In the genomic region with DNA sequence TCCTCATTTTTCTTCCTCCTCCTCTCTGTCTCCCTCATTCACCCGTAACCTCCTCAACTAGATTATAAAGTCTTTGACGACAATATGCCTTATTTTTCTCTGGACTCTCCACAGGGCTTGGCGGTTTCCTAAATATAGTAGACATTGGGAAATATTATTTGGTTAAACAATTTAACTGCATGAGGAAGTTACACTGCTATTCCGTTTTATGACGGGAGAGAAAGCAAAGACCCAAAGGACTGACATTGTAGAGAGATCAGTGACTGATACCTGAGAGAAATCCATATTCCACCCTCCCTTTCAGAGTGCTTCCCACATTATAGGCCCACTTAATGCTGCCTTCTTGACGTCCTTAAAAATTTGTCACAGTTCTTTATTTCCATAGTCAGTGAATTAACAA, we compare ENCODE assay signal across 21 cellular contexts. TPM values are rescaled to one million over a fixed set of nuclear protein-coding genes. Genes with fewer than 3 reads are reported as not detected.
A peak's percentile ranks its signal among the peaks of the same experiment; 100 is the strongest.
DNase-seq lines count a peak whose midpoint lies in the region; ATAC-seq and TF ChIP-seq lines count a peak whose summit lies in the region.
"Had no signal": no experiment of that assay in that cellular context is flagged by ENCODE, and none has a peak within 500 bp of the region (broad histone marks: within the 10 kb centered on the region; RNA-seq: fewer than 3 reads in every experiment).

No MANE protein-coding gene starts in this region.

- H3K27me3 Mint-ChIP-seq in CD14-positive monocyte (ENCODE audit: low read depth in 3 of 3): peaks cover 0 to 10% (median 2%) of the 10 kb centered on the region in 3 donors
- peaks cover 17% of the 10 kb centered on the region for H3K27me3 Mint-ChIP-seq in activated T-helper 17 cell treated with anti-CD3 and anti-CD28 coated beads, Interleukin-2, amount 50 U/mL, for 72 hours

- DNase-seq in CD14-positive monocyte (ENCODE audit: low spot score): no peak
- DNase-seq in NB4 (ENCODE audit: low read depth): peak; percentile 1
- DNase-seq in colonic mucosa: no peak
- DNase-seq in mucosa of descending colon: no peak
- DNase-seq in vagina (ENCODE audit: extremely low spot score in 2 of 2): no peak
- DNase-seq in foreskin fibroblast: no peak
- DNase-seq: 8988T; CD8-positive, alpha-beta T cell; DMS 273 treated with DMSO at 0.1 percent for 48 hours; DMS53; DND-41; EL; H9; IMR-90 had no signal

- H3K9ac ChIP-seq in colonic mucosa (ENCODE audit: low read depth in 2 of 2, low read length in 2 of 2): peak overlapping the region in 1 of 2 donors; percentile 3
- H3K9ac ChIP-seq: BLaER1 had no signal

- H3K4me3 ChIP-seq in NB4 (ENCODE audit: low read depth, low read length) (no peak overlapping the region), colonic mucosa (no peak overlapping the region), mucosa of descending colon (no peak overlapping the region), vagina (no peak overlapping the region), foreskin fibroblast (ENCODE audit: low read depth in 1 of 2, low read length in 2 of 2) (no peak overlapping the region)
- H3K4me3 ChIP-seq: BLaER1, GM12878 had no signal

- no peaks in the 10 kb centered on the region for H3K27me3 ChIP-seq in colonic mucosa
- no peaks in the 10 kb centered on the region for H3K27me3 ChIP-seq in vagina
- H3K27me3 ChIP-seq: BLaER1 had no signal

- intact Hi-C loops in CD14-positive monocyte (cut with micrococcal nuclease) (no loop called here), colonic mucosa (cut with DNase I) (loop anchor here (5.0 kb wide), 1 partner anchor 72 kb away; no protein-coding TSS in a partner anchor), mucosa of descending colon (cut with DNase I, micrococcal nuclease) (no loop called here), vagina (cut with DNase I) (no loop called here)

- H3K9me3 ChIP-seq in colonic mucosa (no peaks in the 10 kb centered on the region), mucosa of descending colon (no peaks in the 10 kb centered on the region), vagina (no peaks in the 10 kb centered on the region)
- H3K9me3 ChIP-seq: BLaER1 had no signal

- H3K4me1 Mint-ChIP-seq in CD14-positive monocyte: peaks cover 15% of the 10 kb centered on the region
- H3K4me1 Mint-ChIP-seq in activated T-helper 17 cell treated with anti-CD3 and anti-CD28 coated beads, Interleukin-2, amount 50 U/mL, for 72 hours: no peaks in the 10 kb centered on the region

- no peaks in the 10 kb centered on the region for H3K36me3 ChIP-seq in colonic mucosa
- no peaks in the 10 kb centered on the region for H3K36me3 ChIP-seq in mucosa of descending colon (ENCODE audit: low read depth)
- H3K36me3 ChIP-seq in vagina: no peaks in the 10 kb centered on the region
- H3K36me3 ChIP-seq: BLaER1 had no signal

- TF ChIP-seq CTCF in CD14-positive monocyte (IDR thresholded peaks at IDR 0.05): no peak
- no peak for TF ChIP-seq CTCF in NB4 (IDR thresholded peaks at IDR 0.05; ENCODE audit: low read depth, low read length)
- TF ChIP-seq CTCF in colonic mucosa (IDR thresholded peaks at IDR 0.05): no peak
- no peak for TF ChIP-seq CTCF in mucosa of descending colon (IDR thresholded peaks at IDR 0.05)
- no peak for TF ChIP-seq CTCF in vagina (IDR thresholded peaks at IDR 0.05)
- no peak for TF ChIP-seq CTCF in foreskin fibroblast (IDR thresholded peaks at IDR 0.05; ENCODE audit: low read depth, low read length)

- H3K4me3 Mint-ChIP-seq in CD14-positive monocyte: peak overlapping the region; percentile 4 to 83
- H3K4me3 Mint-ChIP-seq in activated T-helper 17 cell treated with anti-CD3 and anti-CD28 coated beads, Interleukin-2, amount 50 U/mL, for 72 hours: no peak overlapping the region
- H3K4me3 Mint-ChIP-seq: CD8-positive, alpha-beta T cell; H9 had no signal

- H3K27ac Mint-ChIP-seq in CD14-positive monocyte: peak overlapping the region in 2 of 7 donors; percentile 10 to 15
- H3K27ac Mint-ChIP-seq in activated T-helper 17 cell treated with anti-CD3 and anti-CD28 coated beads, Interleukin-2, amount 50 U/mL, for 72 hours: no peak overlapping the region
- H3K27ac Mint-ChIP-seq: CD8-positive, alpha-beta T cell; H9 had no signal

- ATAC-seq in mucosa of descending colon: peak; percentile 75
- no peak for ATAC-seq in activated T-helper 17 cell treated with anti-CD3 and anti-CD28 coated beads, Interleukin-2, amount 50 U/mL, for 72 hours (replicated peaks)
- ATAC-seq: CD8-positive, alpha-beta T cell; GM12878 had no signal

- no peaks in the 10 kb centered on the region for H3K4me1 ChIP-seq in colonic mucosa
- peaks cover 8% of the 10 kb centered on the region for H3K4me1 ChIP-seq in mucosa of descending colon (ENCODE audit: low read depth)
- no peaks in the 10 kb centered on the region for H3K4me1 ChIP-seq in vagina
- H3K4me1 ChIP-seq: BLaER1 had no signal

- no peaks in the 10 kb centered on the region for H3K36me3 Mint-ChIP-seq in CD14-positive monocyte
- no peaks in the 10 kb centered on the region for H3K36me3 Mint-ChIP-seq in activated T-helper 17 cell treated with anti-CD3 and anti-CD28 coated beads, Interleukin-2, amount 50 U/mL, for 72 hours (ENCODE audit: low read depth)
- H3K36me3 Mint-ChIP-seq: CD8-positive, alpha-beta T cell had no signal

- H3K9me3 Mint-ChIP-seq in CD14-positive monocyte: peaks cover 0 to 2% (median 0%) of the 10 kb centered on the region in 7 donors
- no peaks in the 10 kb centered on the region for H3K9me3 Mint-ChIP-seq in activated T-helper 17 cell treated with anti-CD3 and anti-CD28 coated beads, Interleukin-2, amount 50 U/mL, for 72 hours
- H3K9me3 Mint-ChIP-seq: CD8-positive, alpha-beta T cell; H9 had no signal

- no peak for TF ChIP-seq POLR2A in NB4 (IDR thresholded peaks at IDR 0.05; ENCODE audit: extremely low read depth, insufficient read length)
- no peak for TF ChIP-seq POLR2A in vagina (IDR thresholded peaks at IDR 0.05)

- peak overlapping the region; percentile 40 for H3K27ac ChIP-seq in colonic mucosa
- no peak overlapping the region for H3K27ac ChIP-seq in vagina
- H3K27ac ChIP-seq: BLaER1, HL-60 had no signal

RNA-seq across cellular contexts. Expression of a gene that starts 51.2 kb away (rescaled TPM):
- polyA plus RNA-seq in CD14-positive monocyte: not detected
- total RNA-seq in colonic mucosa (10 to 100 TPM; 22.2 to 23.0 TPM), mucosa of descending colon (10 to 100 TPM; 28.7 to 65.5 (median 30.1) TPM), vagina (not detected)
- total RNA-seq in activated T-helper 17 cell treated with anti-CD3 and anti-CD28 coated beads, Interleukin-2, amount 50 U/mL, for 72 hours: not detected
- total RNA-seq: A673; CD8-positive, alpha-beta T cell; G401; IMR-90 had no signal
- polyA plus RNA-seq: AG04450, IMR-90 had no signal

Comparison
In these comparisons a context has a peak if more than half of its experiments do, and no peak if none do; other contexts are left out.
1. RNA of a gene that starts 51.2 kb away (total RNA-seq): 28.7 to 65.5 TPM in mucosa of descending colon and 22.2 to 23.0 TPM in colonic mucosa; not detected in vagina (single experiment) and not detected in activated T-helper 17 cell treated with anti-CD3 and anti-CD28 coated beads, Interleukin-2, amount 50 U/mL, for 72 hours; every median in the first group is over 10 times any median in the second.